In the genomic region with DNA sequence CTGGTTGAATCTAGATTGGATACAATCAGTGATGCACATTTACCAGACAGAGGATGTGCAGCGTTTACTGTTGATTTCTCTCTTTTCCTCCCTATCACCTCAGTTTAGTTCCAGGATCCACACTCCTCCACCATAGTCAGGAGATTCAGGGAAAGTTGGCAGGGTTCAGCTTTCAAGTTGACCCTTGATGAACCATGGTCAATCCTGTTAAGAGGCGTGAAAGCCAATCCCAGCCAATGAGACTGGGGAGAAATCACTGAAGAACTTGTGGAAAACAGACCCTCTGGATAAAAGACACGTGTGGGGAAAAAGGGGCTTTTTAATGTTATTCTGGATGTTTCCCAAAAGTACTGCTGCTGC, we compare ENCODE assay signal across 8 cellular contexts. TPM values are rescaled to one million over a fixed set of nuclear protein-coding genes. Genes with fewer than 3 reads are reported as not detected.
A peak's percentile ranks its signal among the peaks of the same experiment; 100 is the strongest.
DNase-seq lines count a peak whose midpoint lies in the region; ATAC-seq, FAIRE-seq and TF ChIP-seq lines count a peak whose summit lies in the region.

No MANE protein-coding gene starts in this region.

- peaks cover 3% of the 10 kb centered on the region for H3K27me3 Mint-ChIP-seq in nephron (ENCODE audit: low read depth)

- no peaks in the 10 kb centered on the region for H3K9me3 ChIP-seq in KOPT-K1 (ENCODE audit: insufficient read depth, low read length, poor library complexity, severe bottlenecking)

- no peaks in the 10 kb centered on the region for H3K36me3 ChIP-seq in KOPT-K1 (ENCODE audit: insufficient read depth, low read length)

- TF ChIP-seq CTCF in C4-2B (conservative IDR thresholded peaks at IDR 0.05): no peak
- no peak for TF ChIP-seq CTCF in dorsolateral prefrontal cortex (IDR thresholded peaks at IDR 0.05 in 54 of 56, conservative IDR thresholded peaks at IDR 0.05 in 2 of 56; ENCODE audit: low read depth in 1 of 56, partially characterized antibody in 56 of 56)
- no peak for TF ChIP-seq CTCF in nephron (IDR thresholded peaks at IDR 0.05; ENCODE audit: unreplicated experiment in 3 of 3)
- no peak for TF ChIP-seq CTCF in D721Med (IDR thresholded peaks at IDR 0.05; ENCODE audit: insufficient read depth, missing control alignments)

- H3K4me1 Mint-ChIP-seq in nephron: peaks cover 43% of the 10 kb centered on the region

- no peak for FAIRE-seq in D721Med (lab: Jason Lieb, UNC)

- H3K9me3 Mint-ChIP-seq in nephron: peaks cover 9% of the 10 kb centered on the region

- no peak for DNase-seq in dorsolateral prefrontal cortex
- no peak for DNase-seq in D721Med (ENCODE audit: insufficient read length, low spot score)
- no peak for DNase-seq in A172 (ENCODE audit: low spot score)
- no peak for DNase-seq in GOT3 (lab: John Stamatoyannopoulos, UW)

- peak overlapping the region; percentile 57 to 99 (median 81) for H3K4me3 ChIP-seq in dorsolateral prefrontal cortex

- ATAC-seq in HG03342 (IDR thresholded peaks at IDR 0.05; ENCODE audit: unreplicated experiment): no peak

- intact Hi-C loops in dorsolateral prefrontal cortex (cut with DNase I): loop anchor here (2.0 to 5.0 kb wide), 3 partner anchors 162 to 288 kb away; a partner anchor contains a TSS

- H3K27ac Mint-ChIP-seq in nephron: peak overlapping the region; percentile 94

- H3K4me3 Mint-ChIP-seq in nephron: peak overlapping the region; percentile 91 to 94 (median 93)

- H3K36me3 Mint-ChIP-seq in nephron (ENCODE audit: low read depth): no peaks in the 10 kb centered on the region

- H3K27ac ChIP-seq in C4-2B: peak overlapping the region; percentile 61
- peak overlapping the region; percentile 41 for H3K27ac ChIP-seq in KOPT-K1 (ENCODE audit: low read depth, low read length, poor library complexity, severe bottlenecking)
- H3K27ac ChIP-seq in dorsolateral prefrontal cortex: peak overlapping the region in 56 of 59 donors; percentile 17 to 96 (median 88)

- H3K27me3 ChIP-seq in dorsolateral prefrontal cortex: peaks cover 0 to 4% (median 0%) of the 10 kb centered on the region in 45 donors

RNA-seq across cellular contexts. Expression of a gene that starts 19.2 kb away (rescaled TPM):
- 1 to 10 TPM in 1 of 120 experiments, not detected in 119; 1.1 TPM for total RNA-seq in dorsolateral prefrontal cortex
- total RNA-seq in A172 (2014; rRNA removed; shearing (Covaris generic)): not detected in 2 replicates
